25 cellular contexts compared by ENCODE assay signal in genomic region chrX:151675121-151675746, GRCh38. TPM values are rescaled to one million over a fixed set of nuclear protein-coding genes. Genes with fewer than 3 reads are reported as not detected.
"Had no signal": no experiment of that assay in that cellular context is flagged by ENCODE, and none has a peak within 500 bp of the region (broad histone marks: within the 10 kb centered on the region; RNA-seq: fewer than 3 reads in every experiment).

No MANE protein-coding gene starts in this region.

- H3K4me1 Mint-ChIP-seq: naive B cell had no signal

- ATAC-seq: esophagus mucosa, heart right ventricle, left colon, left ventricle myocardium superior had no signal

- H3K9me3 ChIP-seq: heart right ventricle, neutrophil, right atrium auricular region, stomach had no signal

- H3K27ac Mint-ChIP-seq: naive B cell had no signal

- H3K4me1 ChIP-seq: heart right ventricle, right atrium auricular region, stomach had no signal

- H3K36me3 Mint-ChIP-seq: naive B cell had no signal

- H3K27me3 ChIP-seq: neutrophil, right atrium auricular region, stomach had no signal

- DNase-seq: effector memory CD4-positive, alpha-beta T cell; heart right ventricle; hypothalamus; left colon; left ventricle myocardium superior; mesenchymal stem cell; naive B cell; small intestine; stimulated activated CD4-positive, alpha-beta T cell treated with anti-CD3 and anti-CD28 coated beads, Interleukin-12 subunit alpha, Interleukin-12 subunit beta, amount 100 ng/mL, for 4 hours; stimulated activated naive CD4-positive, alpha-beta T cell; stomach; substantia nigra; trophoblast cell had no signal

- H3K36me3 ChIP-seq: heart right ventricle, neutrophil, right atrium auricular region, stomach had no signal

- H3K27ac ChIP-seq: heart right ventricle, neutrophil, right atrium auricular region, stomach had no signal

- H3K4me3 ChIP-seq: heart right ventricle, lung, right atrium auricular region, stomach had no signal

RNA-seq across cellular contexts. Expression of gene PRRG3, which starts 20.0 kb away (rescaled TPM):
- total RNA-seq: esophagus mucosa, osteocyte, pulmonary artery endothelial cell had no signal
- polyA plus RNA-seq: fibroblast of lung, neural cell had no signal

RNA-seq across cellular contexts. Expression of gene FATE1, which starts 40.6 kb away (rescaled TPM):
- total RNA-seq: esophagus mucosa, fibroblast of lung, frontal cortex, kidney epithelial cell, left colon, left ventricle myocardium superior, osteocyte, pulmonary artery endothelial cell, right atrium auricular region, stomach, urinary bladder had no signal
- polyA plus RNA-seq: fibroblast of lung, neural cell had no signal

RNA-seq across cellular contexts. Expression of gene CNGA2, which starts 59.3 kb away (rescaled TPM):
- total RNA-seq: esophagus mucosa, fibroblast of lung, frontal cortex, glomerular endothelial cell, heart right ventricle, kidney epithelial cell, left colon, left ventricle myocardium superior, lung, osteocyte, pulmonary artery endothelial cell, right atrium auricular region, stomach, urinary bladder had no signal
- polyA plus RNA-seq: fibroblast of lung, heart right ventricle, lung, neural cell, small intestine, stomach, urinary bladder had no signal
